Comparison of ENCODE assay signal across 1 cellular context in genomic region chr17:63066158-63066808, GRCh38.
TF ChIP-seq lines count a peak whose summit lies in the region.

No MANE protein-coding gene starts in this region.

TF ChIP-seq in WTC11, 78 proteins besides CTCF, POLR2A, EP300 and RAD21 (continued from another document):
- no peak for TF ChIP-seq ZNF281 (CRISPR knock-in tag; IDR thresholded peaks at IDR 0.05)
- no peak for TF ChIP-seq TEAD4 (CRISPR knock-in tag; IDR thresholded peaks at IDR 0.05)
- no peak for TF ChIP-seq ZBTB21 (CRISPR knock-in tag; IDR thresholded peaks at IDR 0.05; ENCODE audit: borderline replicate concordance)
- TF ChIP-seq ATF6 (CRISPR knock-in tag; IDR thresholded peaks at IDR 0.05), result no peak
- TF ChIP-seq ZNF396 (CRISPR knock-in tag; IDR thresholded peaks at IDR 0.05; ENCODE audit: borderline replicate concordance), result no peak
- TF ChIP-seq ATF2 (CRISPR knock-in tag; IDR thresholded peaks at IDR 0.05; ENCODE audit: borderline replicate concordance, low read depth), result no peak
- TF ChIP-seq ATF3 (CRISPR knock-in tag; conservative IDR thresholded peaks at IDR 0.05), result no peak
- TF ChIP-seq NFE2L1 (CRISPR knock-in tag; IDR thresholded peaks at IDR 0.05), result no peak
- no peak for TF ChIP-seq ETV6 (CRISPR knock-in tag; IDR thresholded peaks at IDR 0.05)
